ENCODE assay signal across 18 cellular contexts in the genomic region with DNA sequence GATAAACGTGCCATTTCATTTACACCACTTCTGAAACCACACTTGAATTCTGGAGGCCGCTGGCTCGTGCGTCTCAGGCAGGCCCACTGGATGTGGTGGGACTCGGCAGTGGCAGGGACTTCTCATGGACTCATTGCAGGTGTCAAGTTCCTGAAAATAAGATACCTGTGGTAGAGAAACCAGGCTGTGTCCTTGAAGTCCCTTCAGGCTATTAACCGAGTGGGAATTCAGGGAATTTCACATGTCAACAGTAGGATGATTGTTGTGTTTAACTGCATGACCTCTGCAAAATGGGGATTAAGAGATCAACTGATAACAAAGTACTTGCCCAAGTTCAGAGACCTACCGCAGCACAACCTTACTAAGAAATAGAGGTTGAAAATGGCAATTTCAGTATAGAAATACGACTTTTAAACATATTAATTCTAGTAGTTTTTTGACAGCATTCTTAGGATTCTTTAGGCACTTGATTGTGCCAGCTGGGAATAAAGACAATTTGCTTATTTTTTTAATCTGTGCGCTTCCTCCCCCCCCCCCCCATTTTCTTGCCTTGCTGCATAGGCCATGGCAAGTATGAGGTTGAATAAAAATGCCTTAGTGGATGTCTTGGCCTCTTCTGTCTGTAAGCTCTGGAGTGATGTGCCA. TPM values are rescaled to one million over a fixed set of nuclear protein-coding genes. Genes with fewer than 3 reads are reported as not detected.
DNase-seq lines count a peak whose midpoint lies in the region; ATAC-seq and TF ChIP-seq lines count a peak whose summit lies in the region.
"Had no signal": no experiment of that assay in that cellular context is flagged by ENCODE, and none has a peak within 500 bp of the region (broad histone marks: within the 10 kb centered on the region; RNA-seq: fewer than 3 reads in every experiment).

No MANE protein-coding gene starts in this region.

- no peak for TF ChIP-seq POLR2A in GM18505 (IDR thresholded peaks at IDR 0.05; ENCODE audit: borderline replicate concordance, extremely low read depth, insufficient read depth, insufficient read length)

- ATAC-seq in GM18873 (IDR thresholded peaks at IDR 0.05; ENCODE audit: low FRiP score, unreplicated experiment) (no peak), GM18505 (IDR thresholded peaks at IDR 0.05; ENCODE audit: unreplicated experiment) (no peak), HG02884 (IDR thresholded peaks at IDR 0.05; ENCODE audit: unreplicated experiment) (no peak)
- ATAC-seq: GM12878 had no signal

- H3K4me3 ChIP-seq in SJSA1 (no peak overlapping the region), fibroblast of villous mesenchyme (ENCODE audit: low read depth, low read length) (no peak overlapping the region)
- H3K4me3 ChIP-seq: BLaER1 treated with 17β-estradiol and CSF1 and Interleukin-3, amounts not matched to agents 10 nM and 100 nM; GM12878; GM23248; Peyer's patch had no signal

- CTCF ChIA-PET in MCF 10A (lab: Yijun Ruan, JAX): interaction anchor here (0.5 to 7.3 kb wide), 8 partner anchors 15 to 407 kb away, joined by 3 to 51 read pairs (median 4); no protein-coding TSS in a partner anchor

- no peak for TF ChIP-seq CTCF in MCF 10A (IDR thresholded peaks at IDR 0.05; ENCODE audit: unreplicated experiment)
- TF ChIP-seq CTCF in fibroblast of villous mesenchyme (IDR thresholded peaks at IDR 0.05; ENCODE audit: insufficient read depth, low read depth, low read length): no peak

- H3K27ac Mint-ChIP-seq in MCF 10A (ENCODE audit: low read depth, unreplicated experiment): no peak overlapping the region
- H3K27ac Mint-ChIP-seq: IgD-negative memory B cell had no signal

- peaks cover 18% of the 10 kb centered on the region for H3K36me3 Mint-ChIP-seq in MCF 10A (ENCODE audit: insufficient read depth, unreplicated experiment)

- peaks cover 3% of the 10 kb centered on the region; the same call in 1 of the 2 replicates for H3K9me3 ChIP-seq in SJSA1 (replicated peaks)
- H3K9me3 ChIP-seq: Peyer's patch had no signal

- H3K4me1 ChIP-seq in SJSA1 (replicated peaks): peaks cover 27% of the 10 kb centered on the region
- H3K4me1 ChIP-seq: Peyer's patch had no signal

- intact Hi-C loops in MCF 10A (cut with micrococcal nuclease): loop anchor here (10.0 kb wide), 1 partner anchor 445 kb away; no protein-coding TSS in a partner anchor

- POLR2A ChIA-PET in MCF 10A (lab: Yijun Ruan, JAX): interaction anchor here (0.6 to 0.9 kb wide), 2 partner anchors 205 to 249 kb away, joined by 3 to 4 read pairs; no protein-coding TSS in a partner anchor

- H3K27ac ChIP-seq in SJSA1: peak overlapping the region; percentile 26
- H3K27ac ChIP-seq: 22Rv1; BLaER1 treated with 17β-estradiol and CSF1 and Interleukin-3, amounts not matched to agents 10 nM and 100 nM; GM23248; Peyer's patch had no signal

- peaks cover 41% of the 10 kb centered on the region for H3K36me3 ChIP-seq in SJSA1
- H3K36me3 ChIP-seq: Peyer's patch had no signal

- no peaks in the 10 kb centered on the region; the same call in 1 of the 2 replicates for H3K27me3 ChIP-seq in SJSA1 (replicated peaks)
- H3K27me3 ChIP-seq: Peyer's patch had no signal

- H3K27me3 Mint-ChIP-seq in MCF 10A (ENCODE audit: insufficient read depth, unreplicated experiment): no peaks in the 10 kb centered on the region
- H3K27me3 Mint-ChIP-seq: IgD-negative memory B cell had no signal

- in situ Hi-C loops in T47D (cut with HindIII; ENCODE audit: low pct_unique_long_range_greater_than_20kb, low sequenced_read_pairs): no loop called here

- BruUV-seq in MCF 10A (replicated peaks; lab: Mats Ljungman, UMichigan): no TSS peak

- DNase-seq in T47D (ENCODE audit: low read depth in 1 of 2, low spot score in 1 of 2): peak; percentile 57 to 89
- DNase-seq in MCF 10A (ENCODE audit: unreplicated experiment): no peak
- peak; percentile 66 to 94 for DNase-seq in SJSA1 (ENCODE audit: low read depth in 1 of 2, low spot score in 2 of 2)
- DNase-seq in fibroblast of villous mesenchyme (ENCODE audit: low read depth): peak; percentile 17
- DNase-seq in ureter (ENCODE audit: low spot score): peak; percentile 10
- DNase-seq: GM23248, NCI-H1092, NCI-H1694, NCI-H774, Peyer's patch, SHP77 treated with DMSO at 0.1 percent for 48 hours had no signal

- H3K4me3 Mint-ChIP-seq in MCF 10A (ENCODE audit: unreplicated experiment): no peak overlapping the region
- H3K4me3 Mint-ChIP-seq: IgD-negative memory B cell had no signal

- no peaks in the 10 kb centered on the region for H3K4me1 Mint-ChIP-seq in MCF 10A (ENCODE audit: insufficient read depth, unreplicated experiment)

- H3K9me3 Mint-ChIP-seq in MCF 10A (ENCODE audit: unreplicated experiment): no peaks in the 10 kb centered on the region
- H3K9me3 Mint-ChIP-seq: IgD-negative memory B cell had no signal

RNA-seq across cellular contexts. Expression of gene TRIP13, which starts 26.8 kb away (rescaled TPM):
- total RNA-seq in MCF 10A (2022) (13.7 and 21.4 TPM in 2 replicates), fibroblast of villous mesenchyme (16.8 and 29.8 TPM in 2 replicates), ureter (1.7 TPM)
- 108 TPM in 2 replicates for total RNA-seq in SJSA1 (2014; rRNA removed; shearing (Covaris generic))

RNA-seq across cellular contexts. Expression of gene BRD9, which starts 26.9 kb away (rescaled TPM):
- total RNA-seq in MCF 10A (2022): 44.9 and 48.9 TPM in 2 replicates
- total RNA-seq in SJSA1 (2014; rRNA removed; shearing (Covaris generic)): 71.5 and 77.6 TPM in 2 replicates
- total RNA-seq in fibroblast of villous mesenchyme: 35.0 and 35.4 TPM in 2 replicates
- 63.6 TPM for total RNA-seq in ureter
